In genomic region chr17:54046570-54046969, GRCh38 we compare ENCODE assay signal across 5 cellular contexts.
"Had no signal": no experiment of that assay in that cellular context is flagged by ENCODE, and none has a peak within 500 bp of the region (broad histone marks: within the 10 kb centered on the region; RNA-seq: fewer than 3 reads in every experiment).

No MANE protein-coding gene starts in this region.

- H3K9ac ChIP-seq: KMS-11 had no signal

- H3K27ac ChIP-seq: HL-60, KMS-11 had no signal

- H3K4me2 ChIP-seq: KMS-11 had no signal

- FAIRE-seq: HTR-8/SVneo had no signal

- DNase-seq: KBM-7, KG1 had no signal
